In the genomic region with DNA sequence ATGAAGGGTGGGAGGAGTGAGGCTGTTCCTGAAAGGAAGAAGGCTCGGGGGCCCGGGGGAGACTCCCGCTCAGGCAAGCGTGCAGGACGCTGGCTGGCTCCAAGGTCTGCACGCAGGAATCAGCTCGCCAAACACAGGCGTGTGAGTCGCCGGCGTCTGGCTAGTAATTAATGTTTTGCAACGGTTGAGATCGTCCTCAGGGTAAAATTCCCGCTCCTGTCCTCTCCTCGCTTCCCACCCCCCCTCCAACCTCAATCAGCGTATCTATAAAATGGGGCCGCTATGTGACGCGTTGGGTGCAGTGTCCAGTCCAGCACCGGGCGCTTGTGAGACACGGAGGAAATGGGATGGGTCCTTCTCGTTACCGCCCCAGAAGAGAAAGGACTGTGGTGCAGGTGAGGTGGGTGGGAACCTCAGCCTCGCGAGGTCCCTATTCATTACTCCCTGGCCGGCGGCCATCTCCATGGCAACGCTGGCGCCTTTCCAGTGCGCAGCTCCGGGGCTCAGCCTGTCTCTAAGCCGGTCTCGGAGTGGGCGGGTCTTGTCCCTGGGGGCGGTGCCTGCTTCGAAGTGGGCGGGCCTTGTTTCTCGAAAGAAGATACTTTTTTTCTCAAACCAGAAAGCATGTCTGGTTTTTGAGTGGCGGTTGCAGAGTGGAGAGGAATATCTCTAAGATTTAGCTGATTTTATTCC, we compare ENCODE assay signal across 8 cellular contexts. TPM values are rescaled to one million over a fixed set of nuclear protein-coding genes. Genes with fewer than 3 reads are reported as not detected.
DNase-seq lines count a peak whose midpoint lies in the region; ATAC-seq and TF ChIP-seq lines count a peak whose summit lies in the region.

No MANE protein-coding gene starts in this region.

- TF ChIP-seq CTCF in left ventricle myocardium inferior (IDR thresholded peaks at IDR 0.05; ENCODE audit: borderline replicate concordance) (no peak), progenitor cell of endocrine pancreas (IDR thresholded peaks at IDR 0.05; ENCODE audit: unreplicated experiment) (no peak), upper lobe of left lung (IDR thresholded peaks at IDR 0.05) (no peak)

- no peak for TF ChIP-seq EP300 in upper lobe of left lung (IDR thresholded peaks at IDR 0.05)

- no peaks in the 10 kb centered on the region for H3K9me3 ChIP-seq in T-helper 17 cell (ENCODE audit: control insufficient read depth, low read length, poor library complexity, severe bottlenecking)
- H3K9me3 ChIP-seq in left ventricle myocardium inferior (replicated peaks), result no peaks in the 10 kb centered on the region
- H3K9me3 ChIP-seq in upper lobe of left lung, result no peaks in the 10 kb centered on the region

- in situ Hi-C loops in G401 (cut with HindIII; ENCODE audit: low sequenced_read_pairs), result no loop called here

- H3K4me3 Mint-ChIP-seq in T-helper 17 cell, result peak overlapping the region; percentile 90
- H3K4me3 Mint-ChIP-seq in progenitor cell of endocrine pancreas (ENCODE audit: low read depth), result peak overlapping the region; percentile 79

- H3K4me3 ChIP-seq in left ventricle myocardium inferior, result peak overlapping the region; percentile 55
- H3K4me3 ChIP-seq in upper lobe of left lung, result peak overlapping the region in 3 of 4 donors; percentile 33 to 44 (median 41)

- no peaks in the 10 kb centered on the region for H3K9me3 Mint-ChIP-seq in progenitor cell of endocrine pancreas (ENCODE audit: low read depth)

- WGBS in upper lobe of left lung, 2 donors, result 1 to 3% methylated on average over 18 to 40 of the region's 40 CpGs

- H3K27me3 Mint-ChIP-seq in T-helper 17 cell, result no peaks in the 10 kb centered on the region
- no peaks in the 10 kb centered on the region for H3K27me3 Mint-ChIP-seq in progenitor cell of endocrine pancreas

- peaks cover 22% of the 10 kb centered on the region for H3K4me1 Mint-ChIP-seq in T-helper 17 cell
- peaks cover 15% of the 10 kb centered on the region for H3K4me1 Mint-ChIP-seq in progenitor cell of endocrine pancreas (ENCODE audit: low read depth)

- H3K27ac Mint-ChIP-seq in T-helper 17 cell (peak overlapping the region; percentile 72), progenitor cell of endocrine pancreas (peak overlapping the region; percentile 97)

- H3K4me1 ChIP-seq in left ventricle myocardium inferior (peaks cover 32% of the 10 kb centered on the region), upper lobe of left lung (peaks cover 25 to 34% (median 31%) of the 10 kb centered on the region in 4 donors)

- ATAC-seq in HG02623 (IDR thresholded peaks at IDR 0.05; ENCODE audit: unreplicated experiment), result peak; percentile 87
- peak; percentile 99 for ATAC-seq in T-helper 17 cell
- peak; percentile 94 for ATAC-seq in upper lobe of left lung (ENCODE audit: low FRiP score in 2 of 2)

- H3K27me3 ChIP-seq in left ventricle myocardium inferior (ENCODE audit: low read depth) (no peaks in the 10 kb centered on the region), upper lobe of left lung (peaks cover 0 to 6% (median 0%) of the 10 kb centered on the region in 4 donors)

- peak; percentile 96 for DNase-seq in G401 (ENCODE audit: low spot score)
- peak; percentile 99 for DNase-seq in NCI-H146 (lab: John Stamatoyannopoulos, UW)
- DNase-seq in T-helper 17 cell, result peak; percentile 83 to 92 (median 87)
- DNase-seq in amygdala (lab: John Stamatoyannopoulos, UW), result peak; percentile 21 to 96 (median 82)
- peak; percentile 95 for DNase-seq in left ventricle myocardium inferior
- peak; percentile 92 for DNase-seq in progenitor cell of endocrine pancreas (ENCODE audit: low spot score, unreplicated experiment)
- peak; percentile 96 to 99 for DNase-seq in upper lobe of left lung

- intact Hi-C loops in left ventricle myocardium inferior (cut with micrococcal nuclease), result no loop called here

- H3K36me3 ChIP-seq in left ventricle myocardium inferior (peaks cover 5% of the 10 kb centered on the region), upper lobe of left lung (peaks cover under 1 to 3% (median 2%) of the 10 kb centered on the region in 4 donors)

- TF ChIP-seq POLR2A in upper lobe of left lung (IDR thresholded peaks at IDR 0.05), result peak in 1 of 4 donors; percentile 22

- H3K27ac ChIP-seq in left ventricle myocardium inferior (replicated peaks), result peak overlapping the region; percentile 83
- H3K27ac ChIP-seq in upper lobe of left lung, result peak overlapping the region; percentile 31 to 62 (median 40)

- no peaks in the 10 kb centered on the region for H3K36me3 Mint-ChIP-seq in T-helper 17 cell (ENCODE audit: low read depth)
- H3K36me3 Mint-ChIP-seq in progenitor cell of endocrine pancreas (ENCODE audit: insufficient read depth), result peaks cover 5% of the 10 kb centered on the region

RNA-seq across cellular contexts. Expression of a gene that starts 6.5 kb away (rescaled TPM):
- total RNA-seq in G401 (2014; rRNA removed; shearing (Covaris generic)), result 10.0 and 16.2 TPM in 2 replicates
- total RNA-seq in T-helper 17 cell, result 1 to 10 TPM; 5.9 to 6.2 TPM
- total RNA-seq in left ventricle myocardium inferior, result 11.5 TPM
- total RNA-seq in progenitor cell of endocrine pancreas, result 26.6 and 29.1 TPM in 2 replicates
- 10 to 100 TPM in 2 of 6 donors, 1 to 10 TPM in 4; 3.5 to 19.2 (median 8.4) TPM for total RNA-seq in upper lobe of left lung

RNA-seq across cellular contexts. Expression of a gene that starts 12.2 kb away (rescaled TPM):
- 5.2 and 7.7 TPM in 2 replicates for total RNA-seq in G401 (2014; rRNA removed; shearing (Covaris generic))
- total RNA-seq in T-helper 17 cell (10 to 100 TPM in 1 of 2 donors, 1 to 10 TPM in 1; 9.2 to 10.7 TPM), left ventricle myocardium inferior (16.0 TPM), progenitor cell of endocrine pancreas (35.5 and 39.0 TPM in 2 replicates), upper lobe of left lung (10 to 100 TPM; 11.1 to 21.6 (median 16.3) TPM)

RNA-seq across cellular contexts. Expression of a gene that starts 13.0 kb away (rescaled TPM):
- 8.4 and 19.8 TPM in 2 replicates for total RNA-seq in G401 (2014; rRNA removed; shearing (Covaris generic))
- total RNA-seq in T-helper 17 cell (10 to 100 TPM; 16.6 to 17.0 TPM), left ventricle myocardium inferior (15.6 TPM), progenitor cell of endocrine pancreas (7.9 and 8.5 TPM in 2 replicates), upper lobe of left lung (10 to 100 TPM; 19.9 to 58.7 (median 34.9) TPM)

RNA-seq across cellular contexts. Expression of a gene that starts 18.3 kb away (rescaled TPM):
- 1.6 and 1.7 TPM in 2 replicates for total RNA-seq in G401 (2014; rRNA removed; shearing (Covaris generic))
- 10 to 100 TPM; 12.6 to 12.8 TPM for total RNA-seq in T-helper 17 cell
- 17.0 TPM for total RNA-seq in left ventricle myocardium inferior
- 19.0 and 19.9 TPM in 2 replicates for total RNA-seq in progenitor cell of endocrine pancreas
- total RNA-seq in upper lobe of left lung, result 10 to 100 TPM in 4 of 6 donors, 1 to 10 TPM in 2; 7.7 to 39.8 (median 20.6) TPM

RNA-seq across cellular contexts. Expression of a gene that starts 37.2 kb away (rescaled TPM):
- total RNA-seq in G401 (2014; rRNA removed; shearing (Covaris generic)), result 6.8 and 21.0 TPM in 2 replicates
- total RNA-seq in T-helper 17 cell (10 to 100 TPM; 11.3 to 13.8 TPM), left ventricle myocardium inferior (13.2 TPM), progenitor cell of endocrine pancreas (14.6 and 15.3 TPM in 2 replicates), upper lobe of left lung (10 to 100 TPM in 2 of 6 donors, 1 to 10 TPM in 4; 6.8 to 14.7 (median 8.6) TPM)

Comparison
In these comparisons a context has a peak if more than half of its experiments do, and no peak if none do; other contexts are left out.
1. Peak in every context shown above with its lines: DNase-seq, ATAC-seq, H3K4me3 ChIP-seq and H3K27ac ChIP-seq.